Comparison of ENCODE assay signal across 3 cellular contexts in the genomic region with DNA sequence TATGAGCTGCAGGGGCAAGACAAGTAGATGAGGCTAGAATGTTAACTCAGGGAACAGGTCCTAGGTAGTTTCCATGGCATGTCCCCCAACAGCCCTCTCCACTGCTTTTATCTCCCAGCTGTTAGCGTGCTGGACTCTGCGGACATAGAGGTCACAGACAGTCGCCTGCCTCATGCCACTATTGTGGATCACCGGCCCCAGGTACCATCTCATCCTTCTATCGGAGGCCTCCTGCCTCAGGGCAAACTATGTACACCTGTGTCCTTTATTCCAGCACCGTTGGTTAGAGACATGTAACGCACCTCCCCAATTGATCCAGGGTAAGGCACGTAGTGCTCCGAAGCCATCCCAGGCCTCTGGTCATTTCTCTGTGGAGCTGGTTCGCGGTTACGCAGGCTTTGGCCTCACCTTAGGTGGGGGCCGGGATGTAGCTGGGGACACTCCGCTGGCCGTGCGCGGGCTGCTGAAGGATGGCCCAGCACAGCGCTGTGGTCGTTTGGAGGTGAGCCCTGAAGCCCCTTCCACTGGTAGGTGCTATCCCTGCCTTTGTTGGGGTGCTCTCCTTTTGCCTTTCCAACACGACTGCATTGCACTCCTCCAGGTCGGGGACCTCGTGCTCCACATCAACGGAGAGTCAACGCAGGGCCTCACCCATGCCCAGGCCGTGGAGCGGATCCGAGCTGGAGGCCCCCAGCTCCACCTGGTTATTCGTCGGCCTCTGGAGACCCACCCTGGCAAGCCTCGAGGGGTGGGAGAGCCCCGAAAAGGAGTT.
TF ChIP-seq lines count a peak whose summit lies in the region.

No MANE protein-coding gene starts in this region.

TF ChIP-seq in SK-N-SH, 30 proteins besides CTCF, POLR2A, EP300 and RAD21:
- TF ChIP-seq, protein P1, sequence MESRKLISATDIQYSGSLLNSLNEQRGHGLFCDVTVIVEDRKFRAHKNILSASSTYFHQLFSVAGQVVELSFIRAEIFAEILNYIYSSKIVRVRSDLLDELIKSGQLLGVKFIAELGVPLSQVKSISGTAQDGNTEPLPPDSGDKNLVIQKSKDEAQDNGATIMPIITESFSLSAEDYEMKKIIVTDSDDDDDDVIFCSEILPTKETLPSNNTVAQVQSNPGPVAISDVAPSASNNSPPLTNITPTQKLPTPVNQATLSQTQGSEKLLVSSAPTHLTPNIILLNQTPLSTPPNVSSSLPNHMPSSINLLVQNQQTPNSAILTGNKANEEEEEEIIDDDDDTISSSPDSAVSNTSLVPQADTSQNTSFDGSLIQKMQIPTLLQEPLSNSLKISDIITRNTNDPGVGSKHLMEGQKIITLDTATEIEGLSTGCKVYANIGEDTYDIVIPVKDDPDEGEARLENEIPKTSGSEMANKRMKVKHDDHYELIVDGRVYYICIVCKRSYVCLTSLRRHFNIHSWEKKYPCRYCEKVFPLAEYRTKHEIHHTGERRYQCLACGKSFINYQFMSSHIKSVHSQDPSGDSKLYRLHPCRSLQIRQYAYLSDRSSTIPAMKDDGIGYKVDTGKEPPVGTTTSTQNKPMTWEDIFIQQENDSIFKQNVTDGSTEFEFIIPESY (IDR thresholded peaks at IDR 0.05; ENCODE audit: borderline replicate concordance, low read depth), result no peak
- TF ChIP-seq SMC3 (IDR thresholded peaks at IDR 0.05; ENCODE audit: low read depth, low read length), result no peak
TF ChIP-seq in SK-N-SH: peak in this region for 0.

TF ChIP-seq in SK-N-SH treated with all-trans-retinoic acid at 6 μM for 48 hours, 23 proteins besides CTCF, POLR2A, EP300 and RAD21 (continued from another document):
- TF ChIP-seq, protein P2, sequence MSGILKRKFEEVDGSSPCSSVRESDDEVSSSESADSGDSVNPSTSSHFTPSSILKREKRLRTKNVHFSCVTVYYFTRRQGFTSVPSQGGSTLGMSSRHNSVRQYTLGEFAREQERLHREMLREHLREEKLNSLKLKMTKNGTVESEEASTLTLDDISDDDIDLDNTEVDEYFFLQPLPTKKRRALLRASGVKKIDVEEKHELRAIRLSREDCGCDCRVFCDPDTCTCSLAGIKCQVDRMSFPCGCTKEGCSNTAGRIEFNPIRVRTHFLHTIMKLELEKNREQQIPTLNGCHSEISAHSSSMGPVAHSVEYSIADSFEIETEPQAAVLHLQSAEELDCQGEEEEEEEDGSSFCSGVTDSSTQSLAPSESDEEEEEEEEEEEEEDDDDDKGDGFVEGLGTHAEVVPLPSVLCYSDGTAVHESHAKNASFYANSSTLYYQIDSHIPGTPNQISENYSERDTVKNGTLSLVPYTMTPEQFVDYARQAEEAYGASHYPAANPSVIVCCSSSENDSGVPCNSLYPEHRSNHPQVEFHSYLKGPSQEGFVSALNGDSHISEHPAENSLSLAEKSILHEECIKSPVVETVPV (CRISPR knock-in tag; IDR thresholded peaks at IDR 0.05), result no peak
- no peak for TF ChIP-seq GLIS3 (CRISPR knock-in tag; IDR thresholded peaks at IDR 0.05)
- TF ChIP-seq, protein P3, sequence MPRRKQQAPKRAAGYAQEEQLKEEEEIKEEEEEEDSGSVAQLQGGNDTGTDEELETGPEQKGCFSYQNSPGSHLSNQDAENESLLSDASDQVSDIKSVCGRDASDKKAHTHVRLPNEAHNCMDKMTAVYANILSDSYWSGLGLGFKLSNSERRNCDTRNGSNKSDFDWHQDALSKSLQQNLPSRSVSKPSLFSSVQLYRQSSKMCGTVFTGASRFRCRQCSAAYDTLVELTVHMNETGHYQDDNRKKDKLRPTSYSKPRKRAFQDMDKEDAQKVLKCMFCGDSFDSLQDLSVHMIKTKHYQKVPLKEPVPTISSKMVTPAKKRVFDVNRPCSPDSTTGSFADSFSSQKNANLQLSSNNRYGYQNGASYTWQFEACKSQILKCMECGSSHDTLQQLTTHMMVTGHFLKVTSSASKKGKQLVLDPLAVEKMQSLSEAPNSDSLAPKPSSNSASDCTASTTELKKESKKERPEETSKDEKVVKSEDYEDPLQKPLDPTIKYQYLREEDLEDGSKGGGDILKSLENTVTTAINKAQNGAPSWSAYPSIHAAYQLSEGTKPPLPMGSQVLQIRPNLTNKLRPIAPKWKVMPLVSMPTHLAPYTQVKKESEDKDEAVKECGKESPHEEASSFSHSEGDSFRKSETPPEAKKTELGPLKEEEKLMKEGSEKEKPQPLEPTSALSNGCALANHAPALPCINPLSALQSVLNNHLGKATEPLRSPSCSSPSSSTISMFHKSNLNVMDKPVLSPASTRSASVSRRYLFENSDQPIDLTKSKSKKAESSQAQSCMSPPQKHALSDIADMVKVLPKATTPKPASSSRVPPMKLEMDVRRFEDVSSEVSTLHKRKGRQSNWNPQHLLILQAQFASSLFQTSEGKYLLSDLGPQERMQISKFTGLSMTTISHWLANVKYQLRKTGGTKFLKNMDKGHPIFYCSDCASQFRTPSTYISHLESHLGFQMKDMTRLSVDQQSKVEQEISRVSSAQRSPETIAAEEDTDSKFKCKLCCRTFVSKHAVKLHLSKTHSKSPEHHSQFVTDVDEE (CRISPR knock-in tag; IDR thresholded peaks at IDR 0.05), result no peak
- no peak for TF ChIP-seq ESRRG (CRISPR knock-in tag; IDR thresholded peaks at IDR 0.05)
- TF ChIP-seq ZFP30 (CRISPR knock-in tag; IDR thresholded peaks at IDR 0.05), result no peak
- TF ChIP-seq TOX (CRISPR knock-in tag; IDR thresholded peaks at IDR 0.05; ENCODE audit: borderline replicate concordance), result no peak
- no peak for TF ChIP-seq ISL1 (CRISPR knock-in tag; IDR thresholded peaks at IDR 0.05)
- no peak for TF ChIP-seq TCF4 (CRISPR knock-in tag; IDR thresholded peaks at IDR 0.05; ENCODE audit: borderline replicate concordance)
- TF ChIP-seq RARB (CRISPR knock-in tag; IDR thresholded peaks at IDR 0.05), result no peak
- TF ChIP-seq, protein P4, sequence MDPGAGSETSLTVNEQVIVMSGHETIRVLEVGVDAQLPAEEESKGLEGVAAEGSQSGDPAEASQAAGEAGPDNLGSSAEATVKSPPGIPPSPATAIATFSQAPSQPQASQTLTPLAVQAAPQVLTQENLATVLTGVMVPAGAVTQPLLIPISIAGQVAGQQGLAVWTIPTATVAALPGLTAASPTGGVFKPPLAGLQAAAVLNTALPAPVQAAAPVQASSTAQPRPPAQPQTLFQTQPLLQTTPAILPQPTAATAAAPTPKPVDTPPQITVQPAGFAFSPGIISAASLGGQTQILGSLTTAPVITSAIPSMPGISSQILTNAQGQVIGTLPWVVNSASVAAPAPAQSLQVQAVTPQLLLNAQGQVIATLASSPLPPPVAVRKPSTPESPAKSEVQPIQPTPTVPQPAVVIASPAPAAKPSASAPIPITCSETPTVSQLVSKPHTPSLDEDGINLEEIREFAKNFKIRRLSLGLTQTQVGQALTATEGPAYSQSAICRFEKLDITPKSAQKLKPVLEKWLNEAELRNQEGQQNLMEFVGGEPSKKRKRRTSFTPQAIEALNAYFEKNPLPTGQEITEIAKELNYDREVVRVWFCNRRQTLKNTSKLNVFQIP (CRISPR knock-in tag; IDR thresholded peaks at IDR 0.05; ENCODE audit: borderline replicate concordance, low read depth), result no peak
- no peak for TF ChIP-seq ARNTL (CRISPR knock-in tag; IDR thresholded peaks at IDR 0.05; ENCODE audit: borderline replicate concordance, low read depth)
- TF ChIP-seq PPARA (CRISPR knock-in tag; IDR thresholded peaks at IDR 0.05; ENCODE audit: borderline replicate concordance), result no peak

TF ChIP-seq in WTC11, 78 proteins besides CTCF, POLR2A, EP300 and RAD21 (continued from another document):
- TF ChIP-seq ELF4 (CRISPR knock-in tag; IDR thresholded peaks at IDR 0.05; ENCODE audit: low read depth), result no peak
- TF ChIP-seq, protein P5, sequence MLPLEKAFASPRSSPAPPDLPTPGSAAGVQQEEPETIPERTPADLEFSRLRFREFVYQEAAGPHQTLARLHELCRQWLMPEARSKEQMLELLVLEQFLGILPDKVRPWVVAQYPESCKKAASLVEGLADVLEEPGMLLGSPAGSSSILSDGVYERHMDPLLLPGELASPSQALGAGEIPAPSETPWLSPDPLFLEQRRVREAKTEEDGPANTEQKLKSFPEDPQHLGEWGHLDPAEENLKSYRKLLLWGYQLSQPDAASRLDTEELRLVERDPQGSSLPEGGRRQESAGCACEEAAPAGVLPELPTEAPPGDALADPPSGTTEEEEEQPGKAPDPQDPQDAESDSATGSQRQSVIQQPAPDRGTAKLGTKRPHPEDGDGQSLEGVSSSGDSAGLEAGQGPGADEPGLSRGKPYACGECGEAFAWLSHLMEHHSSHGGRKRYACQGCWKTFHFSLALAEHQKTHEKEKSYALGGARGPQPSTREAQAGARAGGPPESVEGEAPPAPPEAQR (CRISPR knock-in tag; IDR thresholded peaks at IDR 0.05), result no peak
- no peak for TF ChIP-seq TP53 (CRISPR knock-in tag; IDR thresholded peaks at IDR 0.05)
- no peak for TF ChIP-seq CREM (CRISPR knock-in tag; IDR thresholded peaks at IDR 0.05)
